ENCODE assay signal across 1 cellular context in the genomic region with DNA sequence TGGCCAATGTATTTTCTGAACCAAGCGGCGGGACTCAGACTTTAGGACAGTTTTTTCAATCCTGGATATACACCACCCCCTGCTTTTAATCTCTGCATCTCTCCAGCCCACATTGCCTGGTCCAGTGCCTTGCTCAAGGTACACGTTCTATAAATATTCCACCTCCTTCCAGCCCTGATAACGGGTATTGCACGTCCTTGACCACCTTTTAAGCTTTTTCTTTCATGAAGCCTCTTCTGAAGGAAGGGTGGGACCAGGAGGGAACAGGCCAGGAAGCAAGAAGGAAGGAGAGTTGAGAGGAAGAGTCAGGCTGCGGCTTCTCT.
TF ChIP-seq lines count a peak whose summit lies in the region.

No MANE protein-coding gene starts in this region.

TF ChIP-seq in K562, 482 proteins besides CTCF, POLR2A, EP300 and RAD21 (continued from another document and continues in another):
- TF ChIP-seq, protein P1, sequence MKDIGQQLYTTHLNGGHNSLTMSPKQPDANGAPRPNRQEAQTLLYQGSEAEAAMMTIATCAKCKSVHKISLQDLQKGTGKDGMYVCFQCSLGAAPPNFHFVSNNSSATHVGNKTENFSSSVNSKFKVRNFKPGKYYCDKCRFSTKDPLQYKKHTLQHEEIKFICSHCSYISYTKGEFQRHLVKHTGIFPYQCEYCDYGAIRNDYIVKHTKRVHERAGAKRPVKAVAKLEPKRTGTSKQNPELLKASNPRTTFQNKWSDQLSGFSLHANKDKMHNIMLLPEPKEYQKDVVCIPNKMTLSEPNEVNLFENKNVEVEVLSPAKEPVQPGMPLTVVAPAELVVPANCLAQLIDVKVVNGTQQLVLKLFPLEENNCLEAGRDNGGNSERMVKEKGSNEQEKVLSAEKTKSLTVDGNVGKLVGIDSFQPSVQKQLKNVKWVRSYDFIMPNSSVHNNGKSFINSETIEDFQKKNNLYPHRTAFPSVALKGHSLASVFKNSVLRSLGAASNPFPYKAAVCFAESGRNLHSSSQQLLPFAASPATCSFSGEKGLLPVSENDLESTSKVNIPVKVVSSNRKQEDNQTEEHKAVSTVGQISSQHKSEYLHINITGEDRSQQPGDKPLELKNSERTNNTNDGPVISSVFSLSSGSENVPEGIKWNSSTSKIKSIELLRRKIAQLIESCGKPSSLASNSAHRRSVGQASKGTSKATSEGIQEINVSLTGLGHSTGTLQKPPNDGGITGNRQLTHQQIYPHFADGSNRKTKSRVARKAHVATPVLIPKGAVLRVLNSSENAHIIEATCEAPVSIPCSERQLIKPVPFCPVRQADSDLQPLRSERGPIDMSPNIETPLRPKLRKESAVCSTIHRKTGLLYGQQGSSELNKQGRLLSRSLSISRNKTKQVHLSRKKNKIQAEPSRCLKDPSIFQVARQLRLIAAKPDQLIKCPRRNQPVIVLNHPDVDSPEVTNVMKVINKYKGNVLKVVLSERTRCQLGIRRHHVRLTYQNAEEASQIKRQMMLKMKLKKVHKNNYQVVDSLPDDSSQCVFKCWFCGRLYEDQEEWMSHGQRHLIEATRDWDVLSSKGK (CRISPR knock-in tag; IDR thresholded peaks at IDR 0.05): no peak
- TF ChIP-seq ZNF280A (IDR thresholded peaks at IDR 0.05; ENCODE audit: low read depth, partially characterized antibody) (no peak), SUPT5H (IDR thresholded peaks at IDR 0.05) (no peak), BHLHE40 (IDR thresholded peaks at IDR 0.05; ENCODE audit: low read length) (no peak), HNRNPLL (IDR thresholded peaks at IDR 0.05; ENCODE audit: low read depth, low read length, poor library complexity, severe bottlenecking) (no peak), ARID1B (IDR thresholded peaks at IDR 0.05) (0 out of 2 replicates have a peak, but pooled peaks have one; percentile 28), ZNF695 (CRISPR knock-in tag; IDR thresholded peaks at IDR 0.05) (no peak), MTA1 (IDR thresholded peaks at IDR 0.05; ENCODE audit: borderline replicate concordance) (no peak), SAFB (IDR thresholded peaks at IDR 0.05; ENCODE audit: borderline replicate concordance, low read depth, low read length) (no peak), MBD2 (IDR thresholded peaks at IDR 0.05; ENCODE audit: borderline replicate concordance, low read depth) (no peak), KAT2B (IDR thresholded peaks at IDR 0.05; ENCODE audit: low read depth, low read length) (no peak), NCOA2 (IDR thresholded peaks at IDR 0.05; ENCODE audit: partially characterized antibody in 2 of 2) (no peak), ZNF239 (CRISPR knock-in tag; IDR thresholded peaks at IDR 0.05) (no peak), POLR3G (IDR thresholded peaks at IDR 0.05; ENCODE audit: extremely low read depth, insufficient read length, insufficient replicate concordance) (no peak), ZC3H8 (IDR thresholded peaks at IDR 0.05) (no peak), EGR1 (conservative IDR thresholded peaks at IDR 0.05) (peak; percentile 48), HDAC1 (IDR thresholded peaks at IDR 0.05) (0 out of 4 replicates have a peak, but pooled peaks of 1 of the 2 experiments have one; percentile 9), HDAC2 (IDR thresholded peaks at IDR 0.05) (0 out of 2 replicates have a peak, but pooled peaks have one; percentile 8), DIDO1 (tag; IDR thresholded peaks at IDR 0.05; ENCODE audit: low read depth) (no peak), E4F1 (CRISPR knock-in tag; IDR thresholded peaks at IDR 0.05; ENCODE audit: borderline replicate concordance) (no peak), NCOR1 (IDR thresholded peaks at IDR 0.05) (no peak), ZKSCAN1 (IDR thresholded peaks at IDR 0.05; ENCODE audit: low read depth, low read length) (no peak), PRMT5 (CRISPR knock-in tag; IDR thresholded peaks at IDR 0.05) (no peak), KDM1A (IDR thresholded peaks at IDR 0.05) (peak; percentile 20 to 45; a peak in 1 of 4 replicates), MED1 (CRISPR knock-in tag; IDR thresholded peaks at IDR 0.05; ENCODE audit: borderline replicate concordance) (no peak), TOE1 (IDR thresholded peaks at IDR 0.05; ENCODE audit: borderline replicate concordance) (no peak), TOE1 (CRISPR knock-in tag; IDR thresholded peaks at IDR 0.05; ENCODE audit: borderline replicate concordance, low read depth) (no peak), SMARCB1 (IDR thresholded peaks at IDR 0.05; ENCODE audit: insufficient read length, low read depth) (no peak)
- TF ChIP-seq, protein P2, sequence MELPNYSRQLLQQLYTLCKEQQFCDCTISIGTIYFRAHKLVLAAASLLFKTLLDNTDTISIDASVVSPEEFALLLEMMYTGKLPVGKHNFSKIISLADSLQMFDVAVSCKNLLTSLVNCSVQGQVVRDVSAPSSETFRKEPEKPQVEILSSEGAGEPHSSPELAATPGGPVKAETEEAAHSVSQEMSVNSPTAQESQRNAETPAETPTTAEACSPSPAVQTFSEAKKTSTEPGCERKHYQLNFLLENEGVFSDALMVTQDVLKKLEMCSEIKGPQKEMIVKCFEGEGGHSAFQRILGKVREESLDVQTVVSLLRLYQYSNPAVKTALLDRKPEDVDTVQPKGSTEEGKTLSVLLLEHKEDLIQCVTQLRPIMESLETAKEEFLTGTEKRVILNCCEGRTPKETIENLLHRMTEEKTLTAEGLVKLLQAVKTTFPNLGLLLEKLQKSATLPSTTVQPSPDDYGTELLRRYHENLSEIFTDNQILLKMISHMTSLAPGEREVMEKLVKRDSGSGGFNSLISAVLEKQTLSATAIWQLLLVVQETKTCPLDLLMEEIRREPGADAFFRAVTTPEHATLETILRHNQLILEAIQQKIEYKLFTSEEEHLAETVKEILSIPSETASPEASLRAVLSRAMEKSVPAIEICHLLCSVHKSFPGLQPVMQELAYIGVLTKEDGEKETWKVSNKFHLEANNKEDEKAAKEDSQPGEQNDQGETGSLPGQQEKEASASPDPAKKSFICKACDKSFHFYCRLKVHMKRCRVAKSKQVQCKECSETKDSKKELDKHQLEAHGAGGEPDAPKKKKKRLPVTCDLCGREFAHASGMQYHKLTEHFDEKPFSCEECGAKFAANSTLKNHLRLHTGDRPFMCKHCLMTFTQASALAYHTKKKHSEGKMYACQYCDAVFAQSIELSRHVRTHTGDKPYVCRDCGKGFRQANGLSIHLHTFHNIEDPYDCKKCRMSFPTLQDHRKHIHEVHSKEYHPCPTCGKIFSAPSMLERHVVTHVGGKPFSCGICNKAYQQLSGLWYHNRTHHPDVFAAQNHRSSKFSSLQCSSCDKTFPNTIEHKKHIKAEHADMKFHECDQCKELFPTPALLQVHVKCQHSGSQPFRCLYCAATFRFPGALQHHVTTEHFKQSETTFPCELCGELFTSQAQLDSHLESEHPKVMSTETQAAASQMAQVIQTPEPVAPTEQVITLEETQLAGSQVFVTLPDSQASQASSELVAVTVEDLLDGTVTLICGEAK (IDR thresholded peaks at IDR 0.05): no peak
- TF ChIP-seq, protein P2 (CRISPR knock-in tag; IDR thresholded peaks at IDR 0.05): no peak
- TF ChIP-seq, protein P3, sequence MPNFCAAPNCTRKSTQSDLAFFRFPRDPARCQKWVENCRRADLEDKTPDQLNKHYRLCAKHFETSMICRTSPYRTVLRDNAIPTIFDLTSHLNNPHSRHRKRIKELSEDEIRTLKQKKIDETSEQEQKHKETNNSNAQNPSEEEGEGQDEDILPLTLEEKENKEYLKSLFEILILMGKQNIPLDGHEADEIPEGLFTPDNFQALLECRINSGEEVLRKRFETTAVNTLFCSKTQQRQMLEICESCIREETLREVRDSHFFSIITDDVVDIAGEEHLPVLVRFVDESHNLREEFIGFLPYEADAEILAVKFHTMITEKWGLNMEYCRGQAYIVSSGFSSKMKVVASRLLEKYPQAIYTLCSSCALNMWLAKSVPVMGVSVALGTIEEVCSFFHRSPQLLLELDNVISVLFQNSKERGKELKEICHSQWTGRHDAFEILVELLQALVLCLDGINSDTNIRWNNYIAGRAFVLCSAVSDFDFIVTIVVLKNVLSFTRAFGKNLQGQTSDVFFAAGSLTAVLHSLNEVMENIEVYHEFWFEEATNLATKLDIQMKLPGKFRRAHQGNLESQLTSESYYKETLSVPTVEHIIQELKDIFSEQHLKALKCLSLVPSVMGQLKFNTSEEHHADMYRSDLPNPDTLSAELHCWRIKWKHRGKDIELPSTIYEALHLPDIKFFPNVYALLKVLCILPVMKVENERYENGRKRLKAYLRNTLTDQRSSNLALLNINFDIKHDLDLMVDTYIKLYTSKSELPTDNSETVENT (CRISPR knock-in tag; IDR thresholded peaks at IDR 0.05): no peak
- TF ChIP-seq, protein P4, sequence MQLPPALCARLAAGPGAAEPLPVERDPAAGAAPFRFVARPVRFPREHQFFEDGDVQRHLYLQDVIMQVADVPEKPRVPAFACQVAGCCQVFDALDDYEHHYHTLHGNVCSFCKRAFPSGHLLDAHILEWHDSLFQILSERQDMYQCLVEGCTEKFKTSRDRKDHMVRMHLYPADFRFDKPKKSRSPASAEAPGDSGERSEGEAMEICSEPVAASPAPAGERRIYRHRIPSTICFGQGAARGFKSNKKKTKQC (CRISPR knock-in tag; IDR thresholded peaks at IDR 0.05): no peak
- TF ChIP-seq, protein P5, sequence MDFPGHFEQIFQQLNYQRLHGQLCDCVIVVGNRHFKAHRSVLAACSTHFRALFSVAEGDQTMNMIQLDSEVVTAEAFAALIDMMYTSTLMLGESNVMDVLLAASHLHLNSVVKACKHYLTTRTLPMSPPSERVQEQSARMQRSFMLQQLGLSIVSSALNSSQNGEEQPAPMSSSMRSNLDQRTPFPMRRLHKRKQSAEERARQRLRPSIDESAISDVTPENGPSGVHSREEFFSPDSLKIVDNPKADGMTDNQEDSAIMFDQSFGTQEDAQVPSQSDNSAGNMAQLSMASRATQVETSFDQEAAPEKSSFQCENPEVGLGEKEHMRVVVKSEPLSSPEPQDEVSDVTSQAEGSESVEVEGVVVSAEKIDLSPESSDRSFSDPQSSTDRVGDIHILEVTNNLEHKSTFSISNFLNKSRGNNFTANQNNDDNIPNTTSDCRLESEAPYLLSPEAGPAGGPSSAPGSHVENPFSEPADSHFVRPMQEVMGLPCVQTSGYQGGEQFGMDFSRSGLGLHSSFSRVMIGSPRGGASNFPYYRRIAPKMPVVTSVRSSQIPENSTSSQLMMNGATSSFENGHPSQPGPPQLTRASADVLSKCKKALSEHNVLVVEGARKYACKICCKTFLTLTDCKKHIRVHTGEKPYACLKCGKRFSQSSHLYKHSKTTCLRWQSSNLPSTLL (IDR thresholded peaks at IDR 0.05): no peak
